In the genomic region with DNA sequence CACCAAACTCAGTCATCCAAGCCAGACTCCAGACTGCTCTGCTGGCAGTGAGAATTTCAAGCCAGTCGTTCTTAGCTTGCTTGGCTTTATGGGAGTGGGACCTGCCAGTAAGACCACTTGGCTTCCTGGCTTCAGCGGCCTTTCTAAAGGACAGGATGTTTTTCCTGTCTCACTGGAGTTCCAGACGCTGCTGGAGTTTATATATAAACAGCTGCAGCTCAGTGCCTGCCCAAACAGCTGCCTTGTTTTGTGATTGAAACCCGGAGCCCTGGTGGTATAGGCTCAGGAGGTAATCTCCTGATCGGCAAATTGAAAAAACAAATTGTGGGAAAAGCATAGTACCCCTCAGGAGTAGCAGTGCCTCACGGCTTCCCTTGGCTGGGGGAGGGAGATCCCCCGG, we compare ENCODE assay signal across 28 cellular contexts.
DNase-seq lines count a peak whose midpoint lies in the region; ATAC-seq lines count a peak whose summit lies in the region.
"Had no signal": no experiment of that assay in that cellular context is flagged by ENCODE, and none has a peak within 500 bp of the region (broad histone marks: within the 10 kb centered on the region; RNA-seq: fewer than 3 reads in every experiment).

No MANE protein-coding gene starts in this region.

- H2AFZ ChIP-seq in neuron (ENCODE audit: low read depth, low read length): peak overlapping the region; percentile 55
- H2AFZ ChIP-seq: PC-9 had no signal

- no peaks in the 10 kb centered on the region for H3K36me3 ChIP-seq in SJCRH30
- H3K36me3 ChIP-seq in neuron (ENCODE audit: insufficient read depth, low read length): no peaks in the 10 kb centered on the region
- H3K36me3 ChIP-seq: breast epithelium, esophagus squamous epithelium, lower lobe of right lung had no signal

- intact Hi-C loops in Right ventricle myocardium inferior (cut with DNase I): no loop called here

- DNase-seq in DMS153 (lab: John Stamatoyannopoulos, UW) (peak; percentile 19), DMS153 treated with DMSO at 0.1 percent for 48 hours (lab: John Stamatoyannopoulos, UW; ENCODE audit: unreplicated experiment) (no peak), NCI-H1092 (lab: John Stamatoyannopoulos, UW) (peak; percentile 56), SJCRH30 (peak; percentile 83 to 89), Right ventricle myocardium inferior (ENCODE audit: missing footprints) (no peak), amygdala (lab: John Stamatoyannopoulos, UW) (no peak), NCI-H2171 treated with DMSO at 0.1 percent for 48 hours (lab: John Stamatoyannopoulos, UW) (no peak)
- DNase-seq: activated CD4-positive, alpha-beta T cell treated with anti-CD3 and anti-CD28 coated beads for 4 hours; activated CD8-positive, alpha-beta T cell treated with anti-CD3 and anti-CD28 coated beads, Interleukin-2, amount 10 ng/mL, durations not matched to agents 7 days and 5 days; amniotic stem cell; Calu3; esophagus squamous epithelium; foreskin melanocyte; hippocampal formation; lower lobe of right lung; mucosa of descending colon; MV-4-11; natural killer cell; NCI-H1694; NK-92 treated with Interleukin-12 subunit alpha and Interleukin-12 subunit beta, amount 100 ng/mL, for 24 hours; PC-9; stimulated activated naive CD4-positive, alpha-beta T cell treated with Interleukin-2 at 50 U/mL for 16 hours had no signal

- peak overlapping the region; percentile 85 for H3K27ac ChIP-seq in SJCRH30
- H3K27ac ChIP-seq: 22Rv1, breast epithelium, C4-2B, esophagus squamous epithelium, lower lobe of right lung, PC-9, VCaP had no signal

- no peaks in the 10 kb centered on the region for H3K27me3 ChIP-seq in SJCRH30
- no peaks in the 10 kb centered on the region for H3K27me3 ChIP-seq in neuron (ENCODE audit: insufficient read depth, low read length)
- H3K27me3 ChIP-seq: breast epithelium, esophagus squamous epithelium had no signal

- peak overlapping the region; percentile 50 for H3K4me3 ChIP-seq in SJCRH30
- H3K4me3 ChIP-seq in neuron (ENCODE audit: low read length): no peak overlapping the region
- H3K4me3 ChIP-seq: breast epithelium, esophagus squamous epithelium, lower lobe of right lung, mucosa of descending colon, PC-9 had no signal

- H3K4me1 ChIP-seq in SJCRH30: no peaks in the 10 kb centered on the region
- H3K4me1 ChIP-seq in neuron (ENCODE audit: insufficient read depth, low read length): no peaks in the 10 kb centered on the region
- H3K4me1 ChIP-seq: breast epithelium, esophagus squamous epithelium, lower lobe of right lung had no signal

- no peaks in the 10 kb centered on the region for H3K9me3 ChIP-seq in SJCRH30 (replicated peaks)
- no peaks in the 10 kb centered on the region for H3K9me3 ChIP-seq in neuron (ENCODE audit: low read length)
- H3K9me3 ChIP-seq: breast epithelium, esophagus squamous epithelium, lower lobe of right lung had no signal

- no peak for ATAC-seq in Right ventricle myocardium inferior
- ATAC-seq: activated CD8-positive, alpha-beta T cell treated with anti-CD3 and anti-CD28 coated beads, Interleukin-2, amount 10 ng/mL, durations not matched to agents 7 days and 5 days; activated T-helper 17 cell treated with anti-CD3 and anti-CD28 coated beads, Interleukin-2, amount 50 U/mL, for 72 hours; lower lobe of right lung; mucosa of descending colon; natural killer cell had no signal

Comparison
In these comparisons a context has a peak if more than half of its experiments do, and no peak if none do; other contexts are left out.
1. DNase-seq: peak in DMS153 (single experiment), NCI-H1092 (single experiment) and SJCRH30 (2 of 2); none in DMS153 treated with DMSO at 0.1 percent for 48 hours (single experiment), Right ventricle myocardium inferior (single experiment), amygdala (0 of 56) and NCI-H2171 treated with DMSO at 0.1 percent for 48 hours (single experiment).